Comparison of ENCODE assay signal across 13 cellular contexts in the genomic region with DNA sequence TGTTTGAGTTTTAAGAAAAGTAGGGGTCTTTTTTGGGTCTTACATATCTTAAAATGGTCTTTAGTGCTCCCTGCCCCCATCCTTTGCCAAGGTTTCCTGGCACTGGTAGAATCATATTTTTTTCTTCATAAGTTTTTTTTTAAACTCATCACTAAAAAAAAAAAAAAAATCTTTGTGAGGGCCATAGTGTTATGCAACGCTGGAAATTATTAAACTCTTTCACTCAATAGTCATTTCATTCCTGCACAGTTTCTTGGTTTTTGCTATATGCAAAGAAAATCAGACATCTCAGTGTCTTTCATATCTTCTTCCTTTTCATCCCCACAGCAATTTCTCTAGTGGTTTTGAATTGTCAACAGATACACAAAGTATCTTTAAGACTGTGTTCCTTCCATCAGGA.
DNase-seq lines count a peak whose midpoint lies in the region; ATAC-seq lines count a peak whose summit lies in the region.
"Had no signal": no experiment of that assay in that cellular context is flagged by ENCODE, and none has a peak within 500 bp of the region (broad histone marks: within the 10 kb centered on the region; RNA-seq: fewer than 3 reads in every experiment).

No MANE protein-coding gene starts in this region.

- no peak overlapping the region for H3K4me3 Mint-ChIP-seq in activated T-cell treated with anti-CD3 and anti-CD28 coated beads, Interleukin-2, amount 50 U/mL, for 24 hours
- H3K4me3 Mint-ChIP-seq: activated naive CD8-positive, alpha-beta T cell treated with anti-CD3 and anti-CD28 coated beads, Interleukin-2, amount 10 ng/mL, durations not matched to agents 7 days and 5 days had no signal

- no peaks in the 10 kb centered on the region for H3K27me3 Mint-ChIP-seq in activated T-cell treated with anti-CD3 and anti-CD28 coated beads, Interleukin-2, amount 50 U/mL, for 24 hours

- no peaks in the 10 kb centered on the region for H3K9me3 Mint-ChIP-seq in activated T-cell treated with anti-CD3 and anti-CD28 coated beads, Interleukin-2, amount 50 U/mL, for 24 hours
- H3K9me3 Mint-ChIP-seq: activated naive CD8-positive, alpha-beta T cell treated with anti-CD3 and anti-CD28 coated beads, Interleukin-2, amount 10 ng/mL, durations not matched to agents 7 days and 5 days had no signal

- peak; percentile 38 for ATAC-seq in GM18502 (IDR thresholded peaks at IDR 0.05; ENCODE audit: poor library complexity, unreplicated experiment)
- peak; percentile 29 for ATAC-seq in GM19463 (IDR thresholded peaks at IDR 0.05; ENCODE audit: unreplicated experiment)
- ATAC-seq in HG02884 (IDR thresholded peaks at IDR 0.05; ENCODE audit: unreplicated experiment), result peak; percentile 36
- peak; percentile 41 for ATAC-seq in HG03520 (IDR thresholded peaks at IDR 0.05; ENCODE audit: unreplicated experiment)
- ATAC-seq: left cardiac atrium had no signal

- H3K4me1 Mint-ChIP-seq in activated T-cell treated with anti-CD3 and anti-CD28 coated beads, Interleukin-2, amount 50 U/mL, for 24 hours (ENCODE audit: low read depth), result peaks cover 14% of the 10 kb centered on the region
- H3K4me1 Mint-ChIP-seq: activated naive CD8-positive, alpha-beta T cell treated with anti-CD3 and anti-CD28 coated beads, Interleukin-2, amount 10 ng/mL, durations not matched to agents 7 days and 5 days had no signal

- DNase-seq in activated T-cell treated with anti-CD3 and anti-CD28 coated beads, Interleukin-2, amount 50 U/mL, for 24 hours, result no peak
- no peak for DNase-seq in activated T-cell treated with anti-CD3 and anti-CD28 coated beads, Interleukin-2, amount 50 U/mL, for 1 hour
- DNase-seq in ureter (ENCODE audit: low spot score), result no peak
- no peak for DNase-seq in iPS-NIHi11 (ENCODE audit: low spot score)
- DNase-seq: activated naive CD8-positive, alpha-beta T cell treated with anti-CD3 and anti-CD28 coated beads, Interleukin-2, amount 10 ng/mL, durations not matched to agents 7 days and 5 days; Caco-2; cerebellar nuclear complex; left cardiac atrium; NCI-H187 had no signal

- H3K27ac Mint-ChIP-seq in activated T-cell treated with anti-CD3 and anti-CD28 coated beads, Interleukin-2, amount 50 U/mL, for 24 hours, result no peak overlapping the region
- H3K27ac Mint-ChIP-seq: activated naive CD8-positive, alpha-beta T cell treated with anti-CD3 and anti-CD28 coated beads, Interleukin-2, amount 10 ng/mL, durations not matched to agents 7 days and 5 days had no signal

- no peaks in the 10 kb centered on the region for H3K36me3 Mint-ChIP-seq in activated T-cell treated with anti-CD3 and anti-CD28 coated beads, Interleukin-2, amount 50 U/mL, for 24 hours (ENCODE audit: low read depth)
- H3K36me3 Mint-ChIP-seq: activated naive CD8-positive, alpha-beta T cell treated with anti-CD3 and anti-CD28 coated beads, Interleukin-2, amount 10 ng/mL, durations not matched to agents 7 days and 5 days had no signal
